Comparison of ENCODE assay signal across 8 cellular contexts in genomic region chrX:19990519-19991349, GRCh38. TPM values are rescaled to one million over a fixed set of nuclear protein-coding genes. Genes with fewer than 3 reads are reported as not detected.
DNase-seq lines count a peak whose midpoint lies in the region; TF ChIP-seq lines count a peak whose summit lies in the region.

Gene BCLAF3 (minus strand): TSS chrX:19991061. CDS start chrX:19970264, 20,797 bp downstream.

- peaks cover 4% of the 10 kb centered on the region for H3K36me3 ChIP-seq in neuron (ENCODE audit: insufficient read depth, low read length)

- no peaks in the 10 kb centered on the region for H3K27me3 ChIP-seq in neuron (ENCODE audit: insufficient read depth, low read length)

- peak; percentile 87 for DNase-seq in ELR (ENCODE audit: low read depth)
- peak; percentile 86 for DNase-seq in GOT3 (lab: John Stamatoyannopoulos, UW)
- DNase-seq in LHCN-M2 (ENCODE audit: low read depth), result peak; percentile 82
- peak; percentile 92 for DNase-seq in RPMI8226
- DNase-seq in activated effector memory CD4-positive, alpha-beta T cell treated with anti-CD3 and anti-CD28 coated beads, Interleukin-2, amount 50 U/mL, for 16 hours, result peak; percentile 95
- DNase-seq in foreskin fibroblast, result peak; percentile 78 to 93
- peak; percentile 72 for DNase-seq in stromal cell of bone marrow (ENCODE audit: low read depth)

- peak within 1 kb of the TSS; percentile 64 to 71 for H3K4me3 ChIP-seq in foreskin fibroblast (ENCODE audit: low read depth in 1 of 2, low read length in 2 of 2)
- peak within 1 kb of the TSS; percentile 83 for H3K4me3 ChIP-seq in neuron (ENCODE audit: low read length)

- peaks cover under 1% of the 10 kb centered on the region for H3K9me3 ChIP-seq in neuron (ENCODE audit: low read length)

- H3K4me1 ChIP-seq in neuron (ENCODE audit: insufficient read depth, low read length), result no peaks in the 10 kb centered on the region

- H2AFZ ChIP-seq in neuron (ENCODE audit: low read depth, low read length), result peak within 1 kb of the TSS; percentile 85

- peak; percentile 69 for TF ChIP-seq CTCF in foreskin fibroblast (IDR thresholded peaks at IDR 0.05; ENCODE audit: low read depth, low read length)

RNA-seq across cellular contexts. Expression of gene BCLAF3, which starts in this region (rescaled TPM):
- 1.3 and 1.5 TPM in 2 replicates for total RNA-seq in LHCN-M2 (2014; rRNA removed)
- 1.0 TPM for polyA plus RNA-seq in LHCN-M2 (2012)

Comparison
In these comparisons a context has a peak if more than half of its experiments do, and no peak if none do; other contexts are left out.
1. Peak in every context shown above with its lines: DNase-seq and H3K4me3 ChIP-seq.